ENCODE assay signal across 20 cellular contexts in the genomic region with DNA sequence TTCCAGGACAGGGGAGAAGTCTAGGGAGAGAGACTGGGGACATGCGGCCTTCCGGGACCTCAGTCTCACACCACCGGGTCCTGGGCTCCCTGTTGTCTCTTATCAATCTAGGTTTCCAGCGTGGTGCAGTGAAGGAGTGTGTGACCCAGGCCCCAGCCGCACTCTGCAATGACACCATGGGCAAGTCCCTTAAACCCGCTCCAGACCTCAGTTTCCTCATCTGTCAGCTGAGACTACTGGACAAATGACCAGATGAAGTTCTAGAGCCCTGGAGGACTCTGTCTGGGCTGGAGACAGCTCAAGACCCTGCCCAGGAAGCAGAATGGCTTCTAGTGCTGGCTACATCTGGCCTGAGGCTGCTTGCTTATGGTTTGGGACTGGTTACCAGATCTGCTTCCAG.
"Had no signal": no experiment of that assay in that cellular context is flagged by ENCODE, and none has a peak within 500 bp of the region (broad histone marks: within the 10 kb centered on the region; RNA-seq: fewer than 3 reads in every experiment).

No MANE protein-coding gene starts in this region.

- H3K9me3 ChIP-seq: MG63 had no signal

- H3K27me3 ChIP-seq: MG63 had no signal

- H3K4me3 ChIP-seq: MG63 had no signal

- ATAC-seq: HepG2, SK-N-SH treated with all-trans-retinoic acid at 6 μM for 48 hours had no signal

- H3K36me3 ChIP-seq: MG63 had no signal

- DNase-seq: IMR-90, Karpas-422, KG1, MG63, NCI-H1092, NCI-H1105 treated with DMSO at 0.1 percent for 48 hours, NCI-H1417 treated with DMSO at 0.1 percent for 48 hours, NCI-H146, NCI-H1930, NCI-H2081, NCI-H2107, NCI-H226, NCI-H510A, NCI-H524 treated with DMSO at 0.1 percent for 48 hours, NCI-H69, NCI-H774, RPMI8226, SHP77 had no signal
